Comparison of ENCODE assay signal across 1 cellular context in the genomic region with DNA sequence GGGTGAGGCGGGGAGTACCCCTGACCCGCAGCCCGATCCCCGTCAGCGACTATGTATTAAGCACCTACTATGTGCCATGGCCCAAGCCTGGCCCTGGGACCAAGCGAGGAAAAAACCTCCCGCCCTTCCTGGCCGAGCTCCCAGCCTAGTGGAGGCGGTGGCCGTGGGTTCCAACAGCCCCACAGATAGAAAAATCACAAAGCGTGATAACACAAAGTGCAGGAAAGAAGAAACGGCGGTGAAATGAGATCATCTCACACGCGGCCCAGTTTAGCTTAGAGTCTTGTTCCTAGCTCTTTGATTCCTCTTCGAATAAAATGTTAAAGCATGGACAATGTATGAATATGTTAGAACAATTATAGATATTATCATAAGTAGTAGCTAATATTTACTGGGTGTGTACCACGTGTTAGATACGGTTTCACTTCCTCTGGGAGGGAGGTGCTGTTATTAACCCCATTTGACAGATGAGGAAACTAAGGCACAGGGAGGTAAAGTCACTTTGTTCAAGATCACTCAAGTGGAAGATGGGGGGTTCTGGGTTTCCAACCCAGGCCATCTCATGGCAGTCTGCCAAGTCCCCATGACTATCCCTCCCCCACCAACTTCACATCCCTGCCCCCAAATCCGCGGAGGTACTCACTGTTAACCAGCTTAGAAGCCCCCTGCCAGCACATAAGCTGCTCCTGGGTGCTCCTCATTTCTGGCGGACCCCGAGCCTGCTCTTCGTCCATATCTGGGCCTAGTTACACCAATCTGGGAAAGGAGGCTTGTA.
TF ChIP-seq lines count a peak whose summit lies in the region.

No MANE protein-coding gene starts in this region.

TF ChIP-seq in HEK293, 187 proteins besides CTCF, POLR2A, EP300 and RAD21 (continued from another document and continues in another):
- TF ChIP-seq, protein P1, sequence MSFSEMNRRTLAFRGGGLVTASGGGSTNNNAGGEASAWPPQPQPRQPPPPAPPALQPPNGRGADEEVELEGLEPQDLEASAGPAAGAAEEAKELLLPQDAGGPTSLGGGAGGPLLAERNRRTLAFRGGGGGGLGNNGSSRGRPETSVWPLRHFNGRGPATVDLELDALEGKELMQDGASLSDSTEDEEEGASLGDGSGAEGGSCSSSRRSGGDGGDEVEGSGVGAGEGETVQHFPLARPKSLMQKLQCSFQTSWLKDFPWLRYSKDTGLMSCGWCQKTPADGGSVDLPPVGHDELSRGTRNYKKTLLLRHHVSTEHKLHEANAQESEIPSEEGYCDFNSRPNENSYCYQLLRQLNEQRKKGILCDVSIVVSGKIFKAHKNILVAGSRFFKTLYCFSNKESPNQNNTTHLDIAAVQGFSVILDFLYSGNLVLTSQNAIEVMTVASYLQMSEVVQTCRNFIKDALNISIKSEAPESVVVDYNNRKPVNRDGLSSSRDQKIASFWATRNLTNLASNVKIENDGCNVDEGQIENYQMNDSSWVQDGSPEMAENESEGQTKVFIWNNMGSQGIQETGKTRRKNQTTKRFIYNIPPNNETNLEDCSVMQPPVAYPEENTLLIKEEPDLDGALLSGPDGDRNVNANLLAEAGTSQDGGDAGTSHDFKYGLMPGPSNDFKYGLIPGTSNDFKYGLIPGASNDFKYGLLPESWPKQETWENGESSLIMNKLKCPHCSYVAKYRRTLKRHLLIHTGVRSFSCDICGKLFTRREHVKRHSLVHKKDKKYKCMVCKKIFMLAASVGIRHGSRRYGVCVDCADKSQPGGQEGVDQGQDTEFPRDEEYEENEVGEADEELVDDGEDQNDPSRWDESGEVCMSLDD (tag by site-specific recombination; IDR thresholded peaks at IDR 0.05): peak; percentile 42; the same call in 1 of the 2 replicates
- peak; percentile 62 for TF ChIP-seq ZNF394 (tag by site-specific recombination; IDR thresholded peaks at IDR 0.05; ENCODE audit: borderline replicate concordance)
- TF ChIP-seq, protein P2, sequence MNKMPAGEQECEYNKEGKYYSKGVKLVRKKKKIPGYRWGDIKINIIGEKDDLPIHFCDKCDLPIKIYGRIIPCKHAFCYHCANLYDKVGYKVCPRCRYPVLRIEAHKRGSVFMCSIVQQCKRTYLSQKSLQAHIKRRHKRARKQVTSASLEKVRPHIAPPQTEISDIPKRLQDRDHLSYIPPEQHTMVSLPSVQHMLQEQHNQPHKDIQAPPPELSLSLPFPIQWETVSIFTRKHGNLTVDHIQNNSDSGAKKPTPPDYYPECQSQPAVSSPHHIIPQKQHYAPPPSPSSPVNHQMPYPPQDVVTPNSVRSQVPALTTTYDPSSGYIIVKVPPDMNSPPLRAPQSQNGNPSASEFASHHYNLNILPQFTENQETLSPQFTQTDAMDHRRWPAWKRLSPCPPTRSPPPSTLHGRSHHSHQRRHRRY (tag by site-specific recombination; IDR thresholded peaks at IDR 0.05): no peak
- TF ChIP-seq, protein P3, sequence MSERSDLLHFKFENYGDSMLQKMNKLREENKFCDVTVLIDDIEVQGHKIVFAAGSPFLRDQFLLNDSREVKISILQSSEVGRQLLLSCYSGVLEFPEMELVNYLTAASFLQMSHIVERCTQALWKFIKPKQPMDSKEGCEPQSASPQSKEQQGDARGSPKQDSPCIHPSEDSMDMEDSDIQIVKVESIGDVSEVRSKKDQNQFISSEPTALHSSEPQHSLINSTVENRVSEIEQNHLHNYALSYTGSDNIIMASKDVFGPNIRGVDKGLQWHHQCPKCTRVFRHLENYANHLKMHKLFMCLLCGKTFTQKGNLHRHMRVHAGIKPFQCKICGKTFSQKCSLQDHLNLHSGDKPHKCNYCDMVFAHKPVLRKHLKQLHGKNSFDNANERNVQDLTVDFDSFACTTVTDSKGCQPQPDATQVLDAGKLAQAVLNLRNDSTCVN (tag by site-specific recombination; optimal IDR thresholded peaks at IDR 0.05): peak; percentile 27
- TF ChIP-seq ZSCAN16 (tag by site-specific recombination; IDR thresholded peaks at IDR 0.05): peak; percentile 81; the same call in 1 of the 2 replicates
- TF ChIP-seq KLF10 (tag by site-specific recombination; IDR thresholded peaks at IDR 0.05): no peak
- no peak for TF ChIP-seq ZXDB (tag by site-specific recombination; IDR thresholded peaks at IDR 0.05)
- TF ChIP-seq, protein P4, sequence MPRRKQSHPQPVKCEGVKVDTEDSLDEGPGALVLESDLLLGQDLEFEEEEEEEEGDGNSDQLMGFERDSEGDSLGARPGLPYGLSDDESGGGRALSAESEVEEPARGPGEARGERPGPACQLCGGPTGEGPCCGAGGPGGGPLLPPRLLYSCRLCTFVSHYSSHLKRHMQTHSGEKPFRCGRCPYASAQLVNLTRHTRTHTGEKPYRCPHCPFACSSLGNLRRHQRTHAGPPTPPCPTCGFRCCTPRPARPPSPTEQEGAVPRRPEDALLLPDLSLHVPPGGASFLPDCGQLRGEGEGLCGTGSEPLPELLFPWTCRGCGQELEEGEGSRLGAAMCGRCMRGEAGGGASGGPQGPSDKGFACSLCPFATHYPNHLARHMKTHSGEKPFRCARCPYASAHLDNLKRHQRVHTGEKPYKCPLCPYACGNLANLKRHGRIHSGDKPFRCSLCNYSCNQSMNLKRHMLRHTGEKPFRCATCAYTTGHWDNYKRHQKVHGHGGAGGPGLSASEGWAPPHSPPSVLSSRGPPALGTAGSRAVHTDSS (tag by site-specific recombination; IDR thresholded peaks at IDR 0.05): no peak
- no peak for TF ChIP-seq MEIS1 (CRISPR knock-in tag; IDR thresholded peaks at IDR 0.05; ENCODE audit: borderline replicate concordance)
- peak; percentile 21; the same call in 1 of the 2 replicates for TF ChIP-seq KLF16 (tag by site-specific recombination; IDR thresholded peaks at IDR 0.05)
- no peak for TF ChIP-seq ZNF221 (tag by site-specific recombination; IDR thresholded peaks at IDR 0.05; ENCODE audit: borderline replicate concordance)
- peak; percentile 98 for TF ChIP-seq ZFHX2 (tag by site-specific recombination; conservative IDR thresholded peaks at IDR 0.05)
- TF ChIP-seq ZNF324 (tag by site-specific recombination; IDR thresholded peaks at IDR 0.05): no peak
- TF ChIP-seq ZNF335 (tag by site-specific recombination; conservative IDR thresholded peaks at IDR 0.05): no peak
- TF ChIP-seq, protein P5, sequence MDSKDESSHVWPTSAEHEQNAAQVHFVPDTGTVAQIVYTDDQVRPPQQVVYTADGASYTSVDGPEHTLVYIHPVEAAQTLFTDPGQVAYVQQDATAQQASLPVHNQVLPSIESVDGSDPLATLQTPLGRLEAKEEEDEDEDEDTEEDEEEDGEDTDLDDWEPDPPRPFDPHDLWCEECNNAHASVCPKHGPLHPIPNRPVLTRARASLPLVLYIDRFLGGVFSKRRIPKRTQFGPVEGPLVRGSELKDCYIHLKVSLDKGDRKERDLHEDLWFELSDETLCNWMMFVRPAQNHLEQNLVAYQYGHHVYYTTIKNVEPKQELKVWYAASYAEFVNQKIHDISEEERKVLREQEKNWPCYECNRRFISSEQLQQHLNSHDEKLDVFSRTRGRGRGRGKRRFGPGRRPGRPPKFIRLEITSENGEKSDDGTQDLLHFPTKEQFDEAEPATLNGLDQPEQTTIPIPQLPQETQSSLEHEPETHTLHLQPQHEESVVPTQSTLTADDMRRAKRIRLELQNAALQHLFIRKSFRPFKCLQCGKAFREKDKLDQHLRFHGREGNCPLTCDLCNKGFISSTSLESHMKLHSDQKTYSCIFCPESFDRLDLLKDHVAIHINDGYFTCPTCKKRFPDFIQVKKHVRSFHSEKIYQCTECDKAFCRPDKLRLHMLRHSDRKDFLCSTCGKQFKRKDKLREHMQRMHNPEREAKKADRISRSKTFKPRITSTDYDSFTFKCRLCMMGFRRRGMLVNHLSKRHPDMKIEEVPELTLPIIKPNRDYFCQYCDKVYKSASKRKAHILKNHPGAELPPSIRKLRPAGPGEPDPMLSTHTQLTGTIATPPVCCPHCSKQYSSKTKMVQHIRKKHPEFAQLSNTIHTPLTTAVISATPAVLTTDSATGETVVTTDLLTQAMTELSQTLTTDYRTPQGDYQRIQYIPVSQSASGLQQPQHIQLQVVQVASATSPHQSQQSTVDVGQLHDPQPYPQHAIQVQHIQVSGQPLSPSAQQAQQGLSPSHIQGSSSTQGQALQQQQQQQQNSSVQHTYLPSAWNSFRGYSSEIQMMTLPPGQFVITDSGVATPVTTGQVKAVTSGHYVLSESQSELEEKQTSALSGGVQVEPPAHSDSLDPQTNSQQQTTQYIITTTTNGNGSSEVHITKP (tag by site-specific recombination; IDR thresholded peaks at IDR 0.05): 0 out of 2 replicates have a peak, but pooled peaks have one; percentile 22
- no peak for TF ChIP-seq KLF9 (tag by site-specific recombination; IDR thresholded peaks at IDR 0.05; ENCODE audit: low read depth)
- TF ChIP-seq ZNF341 (tag by site-specific recombination; IDR thresholded peaks at IDR 0.05; ENCODE audit: low read depth): peak; percentile 87
- TF ChIP-seq HOXC10 (CRISPR knock-in tag; IDR thresholded peaks at IDR 0.05): no peak
- no peak for TF ChIP-seq YY1 (tag by site-specific recombination; IDR thresholded peaks at IDR 0.05)
- TF ChIP-seq ZNF677 (tag by site-specific recombination; IDR thresholded peaks at IDR 0.05): no peak
- TF ChIP-seq, protein P6, sequence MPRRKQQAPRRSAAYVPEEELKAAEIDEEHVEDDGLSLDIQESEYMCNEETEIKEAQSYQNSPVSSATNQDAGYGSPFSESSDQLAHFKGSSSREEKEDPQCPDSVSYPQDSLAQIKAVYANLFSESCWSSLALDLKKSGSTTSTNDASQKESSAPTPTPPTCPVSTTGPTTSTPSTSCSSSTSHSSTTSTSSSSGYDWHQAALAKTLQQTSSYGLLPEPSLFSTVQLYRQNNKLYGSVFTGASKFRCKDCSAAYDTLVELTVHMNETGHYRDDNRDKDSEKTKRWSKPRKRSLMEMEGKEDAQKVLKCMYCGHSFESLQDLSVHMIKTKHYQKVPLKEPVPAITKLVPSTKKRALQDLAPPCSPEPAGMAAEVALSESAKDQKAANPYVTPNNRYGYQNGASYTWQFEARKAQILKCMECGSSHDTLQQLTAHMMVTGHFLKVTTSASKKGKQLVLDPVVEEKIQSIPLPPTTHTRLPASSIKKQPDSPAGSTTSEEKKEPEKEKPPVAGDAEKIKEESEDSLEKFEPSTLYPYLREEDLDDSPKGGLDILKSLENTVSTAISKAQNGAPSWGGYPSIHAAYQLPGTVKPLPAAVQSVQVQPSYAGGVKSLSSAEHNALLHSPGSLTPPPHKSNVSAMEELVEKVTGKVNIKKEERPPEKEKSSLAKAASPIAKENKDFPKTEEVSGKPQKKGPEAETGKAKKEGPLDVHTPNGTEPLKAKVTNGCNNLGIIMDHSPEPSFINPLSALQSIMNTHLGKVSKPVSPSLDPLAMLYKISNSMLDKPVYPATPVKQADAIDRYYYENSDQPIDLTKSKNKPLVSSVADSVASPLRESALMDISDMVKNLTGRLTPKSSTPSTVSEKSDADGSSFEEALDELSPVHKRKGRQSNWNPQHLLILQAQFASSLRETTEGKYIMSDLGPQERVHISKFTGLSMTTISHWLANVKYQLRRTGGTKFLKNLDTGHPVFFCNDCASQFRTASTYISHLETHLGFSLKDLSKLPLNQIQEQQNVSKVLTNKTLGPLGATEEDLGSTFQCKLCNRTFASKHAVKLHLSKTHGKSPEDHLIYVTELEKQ (tag by site-specific recombination; IDR thresholded peaks at IDR 0.05; ENCODE audit: borderline replicate concordance): no peak
- TF ChIP-seq, protein P7, sequence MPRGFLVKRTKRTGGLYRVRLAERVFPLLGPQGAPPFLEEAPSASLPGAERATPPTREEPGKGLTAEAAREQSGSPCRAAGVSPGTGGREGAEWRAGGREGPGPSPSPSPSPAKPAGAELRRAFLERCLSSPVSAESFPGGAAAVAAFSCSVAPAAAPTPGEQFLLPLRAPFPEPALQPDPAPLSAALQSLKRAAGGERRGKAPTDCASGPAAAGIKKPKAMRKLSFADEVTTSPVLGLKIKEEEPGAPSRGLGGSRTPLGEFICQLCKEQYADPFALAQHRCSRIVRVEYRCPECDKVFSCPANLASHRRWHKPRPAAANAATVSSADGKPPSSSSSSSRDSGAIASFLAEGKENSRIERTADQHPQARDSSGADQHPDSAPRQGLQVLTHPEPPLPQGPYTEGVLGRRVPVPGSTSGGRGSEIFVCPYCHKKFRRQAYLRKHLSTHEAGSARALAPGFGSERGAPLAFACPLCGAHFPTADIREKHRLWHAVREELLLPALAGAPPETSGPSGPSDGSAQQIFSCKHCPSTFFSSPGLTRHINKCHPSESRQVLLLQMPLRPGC (tag by site-specific recombination; IDR thresholded peaks at IDR 0.05): no peak
- no peak for TF ChIP-seq ZNF560 (tag by site-specific recombination; IDR thresholded peaks at IDR 0.05; ENCODE audit: borderline replicate concordance)
- TF ChIP-seq ZNF302 (tag by site-specific recombination; IDR thresholded peaks at IDR 0.05; ENCODE audit: low read depth): no peak
- TF ChIP-seq ZNF747 (tag by site-specific recombination; IDR thresholded peaks at IDR 0.05): no peak
- no peak for TF ChIP-seq ZNF155 (tag by site-specific recombination; IDR thresholded peaks at IDR 0.05)
- no peak for TF ChIP-seq ZNF621 (tag by site-specific recombination; IDR thresholded peaks at IDR 0.05)
- TF ChIP-seq, protein P8, sequence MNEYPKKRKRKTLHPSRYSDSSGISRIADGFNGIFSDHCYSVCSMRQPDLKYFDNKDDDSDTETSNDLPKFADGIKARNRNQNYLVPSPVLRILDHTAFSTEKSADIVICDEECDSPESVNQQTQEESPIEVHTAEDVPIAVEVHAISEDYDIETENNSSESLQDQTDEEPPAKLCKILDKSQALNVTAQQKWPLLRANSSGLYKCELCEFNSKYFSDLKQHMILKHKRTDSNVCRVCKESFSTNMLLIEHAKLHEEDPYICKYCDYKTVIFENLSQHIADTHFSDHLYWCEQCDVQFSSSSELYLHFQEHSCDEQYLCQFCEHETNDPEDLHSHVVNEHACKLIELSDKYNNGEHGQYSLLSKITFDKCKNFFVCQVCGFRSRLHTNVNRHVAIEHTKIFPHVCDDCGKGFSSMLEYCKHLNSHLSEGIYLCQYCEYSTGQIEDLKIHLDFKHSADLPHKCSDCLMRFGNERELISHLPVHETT (tag by site-specific recombination; IDR thresholded peaks at IDR 0.05): 0 out of 2 replicates have a peak, but pooled peaks have one; percentile 12
- TF ChIP-seq ZNF239 (tag by site-specific recombination; IDR thresholded peaks at IDR 0.05): 0 out of 2 replicates have a peak, but pooled peaks have one; percentile 21
- no peak for TF ChIP-seq ZNF548 (tag by site-specific recombination; IDR thresholded peaks at IDR 0.05)
- peak; percentile 69 for TF ChIP-seq ZBTB8A (tag by site-specific recombination; IDR thresholded peaks at IDR 0.05)
- TF ChIP-seq ZFP3 (tag by site-specific recombination; IDR thresholded peaks at IDR 0.05; ENCODE audit: low read depth): no peak
- no peak for TF ChIP-seq ZNF626 (tag by site-specific recombination; IDR thresholded peaks at IDR 0.05)
- 0 out of 2 replicates have a peak, but pooled peaks have one; percentile 81 for TF ChIP-seq KLF7 (tag by site-specific recombination; IDR thresholded peaks at IDR 0.05; ENCODE audit: borderline replicate concordance)
- TF ChIP-seq, protein P9, sequence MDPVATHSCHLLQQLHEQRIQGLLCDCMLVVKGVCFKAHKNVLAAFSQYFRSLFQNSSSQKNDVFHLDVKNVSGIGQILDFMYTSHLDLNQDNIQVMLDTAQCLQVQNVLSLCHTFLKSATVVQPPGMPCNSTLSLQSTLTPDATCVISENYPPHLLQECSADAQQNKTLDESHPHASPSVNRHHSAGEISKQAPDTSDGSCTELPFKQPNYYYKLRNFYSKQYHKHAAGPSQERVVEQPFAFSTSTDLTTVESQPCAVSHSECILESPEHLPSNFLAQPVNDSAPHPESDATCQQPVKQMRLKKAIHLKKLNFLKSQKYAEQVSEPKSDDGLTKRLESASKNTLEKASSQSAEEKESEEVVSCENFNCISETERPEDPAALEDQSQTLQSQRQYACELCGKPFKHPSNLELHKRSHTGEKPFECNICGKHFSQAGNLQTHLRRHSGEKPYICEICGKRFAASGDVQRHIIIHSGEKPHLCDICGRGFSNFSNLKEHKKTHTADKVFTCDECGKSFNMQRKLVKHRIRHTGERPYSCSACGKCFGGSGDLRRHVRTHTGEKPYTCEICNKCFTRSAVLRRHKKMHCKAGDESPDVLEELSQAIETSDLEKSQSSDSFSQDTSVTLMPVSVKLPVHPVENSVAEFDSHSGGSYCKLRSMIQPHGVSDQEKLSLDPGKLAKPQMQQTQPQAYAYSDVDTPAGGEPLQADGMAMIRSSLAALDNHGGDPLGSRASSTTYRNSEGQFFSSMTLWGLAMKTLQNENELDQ (tag by site-specific recombination; IDR thresholded peaks at IDR 0.05; ENCODE audit: low read depth): no peak
